ENCODE assay signal across 18 cellular contexts in genomic region chr1:178580876-178581275, GRCh38.
DNase-seq lines count a peak whose midpoint lies in the region; ATAC-seq lines count a peak whose summit lies in the region.
"Had no signal": no experiment of that assay in that cellular context is flagged by ENCODE, and none has a peak within 500 bp of the region (broad histone marks: within the 10 kb centered on the region; RNA-seq: fewer than 3 reads in every experiment).

No MANE protein-coding gene starts in this region.

- H3K9me2 ChIP-seq in Karpas-422 (replicated peaks; ENCODE audit: insufficient read depth, low read length): no peaks in the 10 kb centered on the region

- peaks cover 69% of the 10 kb centered on the region for H3K4me1 Mint-ChIP-seq in memory B cell
- H3K4me1 Mint-ChIP-seq: activated CD4-positive, alpha-beta memory T cell treated with anti-CD3 and anti-CD28 coated beads, Interleukin-2, amount 10 ng/mL, durations not matched to agents 7 days and 5 days had no signal

- H3K27ac Mint-ChIP-seq in memory B cell: peak overlapping the region; percentile 98
- H3K27ac Mint-ChIP-seq: activated CD4-positive, alpha-beta memory T cell treated with anti-CD3 and anti-CD28 coated beads, Interleukin-2, amount 10 ng/mL, durations not matched to agents 7 days and 5 days; mesothelial cell of epicardium had no signal

- H3K4me2 ChIP-seq in BLaER1 (peak overlapping the region; percentile 67; the same call in 1 of the 2 replicates), Karpas-422 (ENCODE audit: low read depth, low read length, poor library complexity, severe bottlenecking) (peak overlapping the region; percentile 73)
- H3K4me2 ChIP-seq: smooth muscle cell had no signal

- no peaks in the 10 kb centered on the region for H3K9me3 ChIP-seq in BLaER1
- no peaks in the 10 kb centered on the region for H3K9me3 ChIP-seq in Karpas-422 (ENCODE audit: low read length)
- H3K9me3 ChIP-seq: BE2C, left lung, psoas muscle, upper lobe of right lung had no signal

- H4K20me1 ChIP-seq in BLaER1: no peaks in the 10 kb centered on the region
- H4K20me1 ChIP-seq in Karpas-422 (ENCODE audit: insufficient read depth, low read depth, low read length): no peaks in the 10 kb centered on the region

- DNase-seq in Karpas-422 (no peak), memory B cell (ENCODE audit: low spot score in 2 of 2) (no peak), activated T-cell treated with anti-CD3 and anti-CD28 coated beads for 4 hours (no peak), NCI-H2029 treated with DMSO at 0.1 percent for 48 hours (lab: John Stamatoyannopoulos, UW) (no peak)
- no peak for DNase-seq in stimulated activated CD8-positive, alpha-beta memory T cell treated with anti-CD3 and anti-CD28 coated beads, Interleukin-4, amount 100 ng/mL, for 48 hours
- DNase-seq: activated CD4-positive, alpha-beta memory T cell treated with anti-CD3 and anti-CD28 coated beads, Interleukin-2, amount 10 ng/mL, durations not matched to agents 7 days and 5 days; activated T-cell treated with anti-CD3 and anti-CD28 coated beads, Interleukin-2, amount 50 U/mL, for 1 hour; BE2C; cortex of kidney; left lung; psoas muscle; stimulated activated CD4-positive, alpha-beta T cell treated with anti-CD3 and anti-CD28 coated beads, Interleukin-4, amount 100 ng/mL, for 1 hour; upper lobe of right lung had no signal

- H3K4me3 ChIP-seq in BLaER1 (no peak overlapping the region), Karpas-422 (ENCODE audit: low read length) (peak overlapping the region; percentile 51)
- H3K4me3 ChIP-seq: left lung, psoas muscle, smooth muscle cell, upper lobe of right lung had no signal

- peaks cover 13% of the 10 kb centered on the region; the same call in 1 of the 2 replicates for H3K79me2 ChIP-seq in Karpas-422 (ENCODE audit: low read length)

- H3K27me3 ChIP-seq in BLaER1: no peaks in the 10 kb centered on the region
- H3K27me3 ChIP-seq in Karpas-422 (ENCODE audit: low read length): no peaks in the 10 kb centered on the region
- H3K27me3 ChIP-seq: BE2C, left lung, upper lobe of right lung had no signal

- H3K27ac ChIP-seq in BLaER1: no peak overlapping the region
- peak overlapping the region; percentile 99 for H3K27ac ChIP-seq in Karpas-422 (ENCODE audit: low read length)
- H3K27ac ChIP-seq: left lung, psoas muscle, upper lobe of right lung had no signal

- peak; percentile 1 for ATAC-seq in GM19397 (IDR thresholded peaks at IDR 0.05; ENCODE audit: unreplicated experiment)
- ATAC-seq in memory B cell (ENCODE audit: low read depth): no peak
- ATAC-seq in HG03571 (IDR thresholded peaks at IDR 0.05; ENCODE audit: unreplicated experiment): no peak
- ATAC-seq: left lung, psoas muscle, upper lobe of right lung had no signal

- H3K36me3 ChIP-seq in BLaER1 (no peaks in the 10 kb centered on the region), Karpas-422 (ENCODE audit: insufficient read depth, low read length) (no peaks in the 10 kb centered on the region)
- H3K36me3 ChIP-seq: BE2C, left lung, upper lobe of right lung had no signal

- peak overlapping the region; percentile 74 for H3K4me3 Mint-ChIP-seq in memory B cell
- H3K4me3 Mint-ChIP-seq: activated CD4-positive, alpha-beta memory T cell treated with anti-CD3 and anti-CD28 coated beads, Interleukin-2, amount 10 ng/mL, durations not matched to agents 7 days and 5 days; mesothelial cell of epicardium had no signal

- H3K4me1 ChIP-seq in BLaER1 (peaks cover 36% of the 10 kb centered on the region), Karpas-422 (ENCODE audit: low read length) (peaks cover 93% of the 10 kb centered on the region)
- H3K4me1 ChIP-seq: BE2C, left lung, upper lobe of right lung had no signal

- no peaks in the 10 kb centered on the region for H3K27me3 Mint-ChIP-seq in memory B cell

- no peak overlapping the region for H3K9ac ChIP-seq in BLaER1
- H3K9ac ChIP-seq in Karpas-422 (ENCODE audit: low read length): peak overlapping the region; percentile 87

- H2AFZ ChIP-seq in Karpas-422 (ENCODE audit: low read length): no peak overlapping the region

- H3K9me3 Mint-ChIP-seq in memory B cell: no peaks in the 10 kb centered on the region
- H3K9me3 Mint-ChIP-seq: activated CD4-positive, alpha-beta memory T cell treated with anti-CD3 and anti-CD28 coated beads, Interleukin-2, amount 10 ng/mL, durations not matched to agents 7 days and 5 days; mesothelial cell of epicardium had no signal

- peaks cover 11% of the 10 kb centered on the region for H3K36me3 Mint-ChIP-seq in memory B cell
- H3K36me3 Mint-ChIP-seq: mesothelial cell of epicardium had no signal
